Comparison of ENCODE assay signal across 9 cellular contexts in genomic region chr21:44911066-44911383, GRCh38. TPM values are rescaled to one million over a fixed set of nuclear protein-coding genes. Genes with fewer than 3 reads are reported as not detected.
DNase-seq lines count a peak whose midpoint lies in the region; ATAC-seq, FAIRE-seq and TF ChIP-seq lines count a peak whose summit lies in the region.
"Had no signal": no experiment of that assay in that cellular context is flagged by ENCODE, and none has a peak within 500 bp of the region (broad histone marks: within the 10 kb centered on the region; RNA-seq: fewer than 3 reads in every experiment).

No MANE protein-coding gene starts in this region.

- TF ChIP-seq RAD21 in A549 (conservative IDR thresholded peaks at IDR 0.05 in 1 of 2, IDR thresholded peaks at IDR 0.05 in 1 of 2) = no peak

- 69% methylated on average over 10 of the region's 10 CpGs for WGBS in A549 (ENCODE audit: missing lambda C conversion rate)

- H3K9me3 Mint-ChIP-seq in activated T-helper 2 cell treated with anti-CD3 and anti-CD28 coated beads, Interferon-gamma antibody, Interleukin-2, Interleukin-4, amounts not matched to agents 10 μg/mL and 5 μg/mL and 100 μg/mL, durations not matched to agents 14 hours and 24 hours and 36 hours = no peaks in the 10 kb centered on the region

- no peak for TF ChIP-seq EP300 in A549 (IDR thresholded peaks at IDR 0.05)

- H3K27me3 Mint-ChIP-seq in activated T-helper 2 cell treated with anti-CD3 and anti-CD28 coated beads, Interferon-gamma antibody, Interleukin-2, Interleukin-4, amounts not matched to agents 10 μg/mL and 5 μg/mL and 100 μg/mL, durations not matched to agents 14 hours and 24 hours and 36 hours (ENCODE audit: low read depth) = no peaks in the 10 kb centered on the region

- TF ChIP-seq CTCF in A549 (IDR thresholded peaks at IDR 0.05) = no peak
- no peak for TF ChIP-seq CTCF in GM10248 (IDR thresholded peaks at IDR 0.05; ENCODE audit: control extremely low read depth, extremely low read depth, low read depth, missing control alignments)

- DNase-seq in A549 (ENCODE audit: low read depth in 1 of 2, low spot score in 1 of 2) (no peak), GM12892 (ENCODE audit: insufficient read length) (no peak), GM10248 (ENCODE audit: extremely low spot score) (no peak), germinal center (ENCODE audit: low spot score) (no peak), NCI-H524 treated with DMSO at 0.1 percent for 48 hours (lab: John Stamatoyannopoulos, UW) (no peak), KG1 (lab: John Stamatoyannopoulos, UW) (no peak)
- no peak for DNase-seq in activated T-helper 2 cell treated with anti-CD3 and anti-CD28 coated beads, Interferon-gamma antibody, Interleukin-2, Interleukin-4, amounts not matched to agents 10 μg/mL and 5 μg/mL and 100 μg/mL, durations not matched to agents 14 hours and 24 hours and 36 hours (ENCODE audit: low spot score)
- DNase-seq: NCI-H510A treated with DMSO at 0.1 percent for 48 hours had no signal

- H3K36me3 Mint-ChIP-seq in activated T-helper 2 cell treated with anti-CD3 and anti-CD28 coated beads, Interferon-gamma antibody, Interleukin-2, Interleukin-4, amounts not matched to agents 10 μg/mL and 5 μg/mL and 100 μg/mL, durations not matched to agents 14 hours and 24 hours and 36 hours (ENCODE audit: low read depth) = peaks cover 32% of the 10 kb centered on the region

- no peak overlapping the region for H3K9ac ChIP-seq in mucosa of rectum (ENCODE audit: low read depth in 1 of 2, low read length in 2 of 2)

- intact Hi-C loops in activated T-helper 2 cell treated with anti-CD3 and anti-CD28 coated beads, Interferon-gamma antibody, Interleukin-2, Interleukin-4, amounts not matched to agents 10 μg/mL and 5 μg/mL and 100 μg/mL, durations not matched to agents 14 hours and 24 hours and 36 hours (cut with micrococcal nuclease) = loop anchor here (5.0 kb wide), 1 partner anchor 109 kb away; the partner anchor contains the start of gene UBE2G2

- peaks cover 48% of the 10 kb centered on the region for H3K4me1 Mint-ChIP-seq in activated T-helper 2 cell treated with anti-CD3 and anti-CD28 coated beads, Interferon-gamma antibody, Interleukin-2, Interleukin-4, amounts not matched to agents 10 μg/mL and 5 μg/mL and 100 μg/mL, durations not matched to agents 14 hours and 24 hours and 36 hours (ENCODE audit: low read depth)

- H3K27ac Mint-ChIP-seq in activated T-helper 2 cell treated with anti-CD3 and anti-CD28 coated beads, Interferon-gamma antibody, Interleukin-2, Interleukin-4, amounts not matched to agents 10 μg/mL and 5 μg/mL and 100 μg/mL, durations not matched to agents 14 hours and 24 hours and 36 hours = peak overlapping the region; percentile 70

- TF ChIP-seq POLR2A in A549 (IDR thresholded peaks at IDR 0.05; ENCODE audit: low read length) (no peak), GM12892 (IDR thresholded peaks at IDR 0.05; ENCODE audit: low read depth, low read length) (no peak; the same call in 1 of the 2 replicates)

- no peaks in the 10 kb centered on the region for H3K9me3 ChIP-seq in A549
- no peaks in the 10 kb centered on the region for H3K9me3 ChIP-seq in mucosa of rectum (ENCODE audit: control insufficient read depth in 2 of 2, low read length in 2 of 2)

- peak overlapping the region; percentile 70 for H3K4me3 Mint-ChIP-seq in activated T-helper 2 cell treated with anti-CD3 and anti-CD28 coated beads, Interferon-gamma antibody, Interleukin-2, Interleukin-4, amounts not matched to agents 10 μg/mL and 5 μg/mL and 100 μg/mL, durations not matched to agents 14 hours and 24 hours and 36 hours (ENCODE audit: low read depth)

- CTCF ChIA-PET in A549 (lab: Yijun Ruan, JAX) (interaction anchor here (0.9 to 3.4 kb wide), 7 partner anchors 12 to 152 kb away, joined by 3 to 14 read pairs (median 4); no protein-coding TSS in a partner anchor), GM10248 (lab: Yijun Ruan, JAX) (interaction anchor here (1.1 to 3.2 kb wide), 8 partner anchors 9 to 118 kb away, joined by 3 to 13 read pairs (median 4); partner anchors contain the start of gene ITGB2)

- H3K27ac ChIP-seq in A549 (peak overlapping the region; percentile 73 to 87), mucosa of rectum (ENCODE audit: low read depth in 2 of 2, low read length in 2 of 2) (peak overlapping the region; percentile 14 to 69)

- no peak; a peak in 2 of 6 replicates for ATAC-seq in A549

- peak overlapping the region; percentile 55 for H3K4me2 ChIP-seq in A549

- peaks cover 35% of the 10 kb centered on the region for H3K4me1 ChIP-seq in A549
- H3K4me1 ChIP-seq in mucosa of rectum (ENCODE audit: control insufficient read depth in 2 of 2, insufficient read depth in 2 of 2, low read length in 2 of 2) = peaks cover 20 to 30% of the 10 kb centered on the region in 2 donors

- FAIRE-seq in A549 (lab: Jason Lieb, UNC) (no peak), GM12892 (lab: Jason Lieb, UNC) (peak; percentile 53)

- peaks cover 0 to 3% of the 10 kb centered on the region in 2 donors for H3K36me3 ChIP-seq in mucosa of rectum (ENCODE audit: control insufficient read depth in 2 of 2, insufficient read depth in 2 of 2, low read length in 2 of 2)

- POLR2A ChIA-PET in A549 (lab: Yijun Ruan, JAX) (interaction anchor here (0.9 to 1.0 kb wide), 2 partner anchors 16 to 37 kb away, joined by 4 to 9 read pairs; partner anchors contain the start of gene PTTG1IP), GM10248 (lab: Yijun Ruan, JAX) (interaction anchor here (1.2 kb wide), 1 partner anchor 10 kb away, joined by 4 read pairs; the partner anchor contains the start of gene ITGB2)

- peaks cover 0 to 2% of the 10 kb centered on the region in 2 donors for H3K27me3 ChIP-seq in mucosa of rectum (ENCODE audit: control insufficient read depth in 2 of 2, insufficient read depth in 2 of 2, low read length in 2 of 2)

- H3K4me3 ChIP-seq in A549 (no peak overlapping the region), mucosa of rectum (ENCODE audit: low read length in 2 of 2) (peak overlapping the region in 1 of 2 donors; percentile 19)

TF ChIP-seq in A549, 52 proteins besides CTCF, POLR2A, EP300 and RAD21 (continues in another document):
- TF ChIP-seq POLR2AphosphoS2 (conservative IDR thresholded peaks at IDR 0.05; ENCODE audit: low read length) (no peak), CHD4 (IDR thresholded peaks at IDR 0.05; ENCODE audit: borderline replicate concordance) (no peak), ELK1 (IDR thresholded peaks at IDR 0.05; ENCODE audit: low read depth, low read length) (no peak), RCOR1 (IDR thresholded peaks at IDR 0.05; ENCODE audit: low read depth, low read length) (no peak), CEBPB (IDR thresholded peaks at IDR 0.05) (no peak), HEYL (CRISPR knock-in tag; IDR thresholded peaks at IDR 0.05) (no peak), NPAS2 (CRISPR knock-in tag; IDR thresholded peaks at IDR 0.05; ENCODE audit: borderline replicate concordance) (no peak), KDM1A (IDR thresholded peaks at IDR 0.05; ENCODE audit: low read depth) (no peak), SREBF2 (IDR thresholded peaks at IDR 0.05) (no peak), ZFP36 (IDR thresholded peaks at IDR 0.05; ENCODE audit: borderline replicate concordance, partially characterized antibody) (no peak), FOSB (CRISPR knock-in tag; IDR thresholded peaks at IDR 0.05) (no peak)

RNA-seq across cellular contexts. Expression of gene ITGB2, which starts 9.7 kb away (rescaled TPM):
- polyA plus RNA-seq in A549 (2011; rRNA removed) (0.59 and 0.62 TPM in 2 replicates), A549 (2017; fragmentation: RNase III; extraction: RNeasy Plus Mini Kit Qiagen cat#74134 plus additional on column Dnase treatment) (0.34 to 0.54 TPM (median 0.46 TPM) in 3 replicates)
- polyA plus RNA-seq in A549 (2012; cell fraction: cytosol; rRNA removed) = 0.27 and 0.32 TPM in 2 replicates
- polyA plus RNA-seq in A549 (2012; cell fraction: nucleus; rRNA removed) = 0.65 and 1.1 TPM in 2 replicates
- polyA minus RNA-seq in A549 (2011; rRNA and poly(A)+ RNA removed) = 0.29 and 1.1 TPM in 2 replicates
- 41.8 TPM for polyA plus RNA-seq in GM12892 (2012; ENCODE audit: missing spikeins)
- total RNA-seq in activated T-helper 2 cell treated with anti-CD3 and anti-CD28 coated beads, Interferon-gamma antibody, Interleukin-2, Interleukin-4, amounts not matched to agents 10 μg/mL and 5 μg/mL and 100 μg/mL, durations not matched to agents 14 hours and 24 hours and 36 hours = 210 and 212 TPM in 2 replicates

RNA-seq across cellular contexts. Expression of gene SLX9, which starts 28.8 kb away (rescaled TPM):
- polyA plus RNA-seq in A549 (2011; rRNA removed) (12.7 and 26.9 TPM in 2 replicates), A549 (2017; fragmentation: RNase III; extraction: RNeasy Plus Mini Kit Qiagen cat#74134 plus additional on column Dnase treatment) (40.4 to 43.1 TPM (median 40.6 TPM) in 3 replicates)
- 46.9 and 53.8 TPM in 2 replicates for polyA plus RNA-seq in A549 (2012; cell fraction: cytosol; rRNA removed)
- polyA plus RNA-seq in A549 (2012; cell fraction: nucleus; rRNA removed) = 34.0 and 36.1 TPM in 2 replicates
- polyA minus RNA-seq in A549 (2011; rRNA and poly(A)+ RNA removed) = 6.0 and 9.4 TPM in 2 replicates
- 6.3 TPM for polyA plus RNA-seq in GM12892 (2012; ENCODE audit: missing spikeins)
- total RNA-seq in activated T-helper 2 cell treated with anti-CD3 and anti-CD28 coated beads, Interferon-gamma antibody, Interleukin-2, Interleukin-4, amounts not matched to agents 10 μg/mL and 5 μg/mL and 100 μg/mL, durations not matched to agents 14 hours and 24 hours and 36 hours = 65.8 and 72.6 TPM in 2 replicates

RNA-seq across cellular contexts. Expression of gene PTTG1IP, which starts 37.5 kb away (rescaled TPM):
- polyA plus RNA-seq in A549 (2011; rRNA removed) (97.6 and 99.4 TPM in 2 replicates), A549 (2017; fragmentation: RNase III; extraction: RNeasy Plus Mini Kit Qiagen cat#74134 plus additional on column Dnase treatment) (93.2 to 103 TPM (median 98.7 TPM) in 3 replicates)
- polyA plus RNA-seq in A549 (2012; cell fraction: cytosol; rRNA removed) = 49.3 and 65.6 TPM in 2 replicates
- polyA plus RNA-seq in A549 (2012; cell fraction: nucleus; rRNA removed) = 52.1 and 60.9 TPM in 2 replicates
- polyA minus RNA-seq in A549 (2011; rRNA and poly(A)+ RNA removed) = 51.4 and 52.1 TPM in 2 replicates
- 28.2 TPM for polyA plus RNA-seq in GM12892 (2012; ENCODE audit: missing spikeins)
- total RNA-seq in activated T-helper 2 cell treated with anti-CD3 and anti-CD28 coated beads, Interferon-gamma antibody, Interleukin-2, Interleukin-4, amounts not matched to agents 10 μg/mL and 5 μg/mL and 100 μg/mL, durations not matched to agents 14 hours and 24 hours and 36 hours = 48.1 and 48.3 TPM in 2 replicates
